Comparison of ENCODE assay signal across 1 cellular context in genomic region chr17:8080208-8080798, GRCh38.
TF ChIP-seq lines count a peak whose summit lies in the region.

No MANE protein-coding gene starts in this region.

TF ChIP-seq in H1, 55 proteins besides CTCF, POLR2A, EP300 and RAD21:
- TF ChIP-seq CREB1 (IDR thresholded peaks at IDR 0.05) = no peak
- TF ChIP-seq MAX (IDR thresholded peaks at IDR 0.05) = 0 out of 2 replicates have a peak, but pooled peaks have one; percentile 50
- TF ChIP-seq SP2 (IDR thresholded peaks at IDR 0.05; ENCODE audit: low read length) = no peak
- TF ChIP-seq CBX5 (IDR thresholded peaks at IDR 0.05; ENCODE audit: low read depth, low read length) = no peak
- TF ChIP-seq SP1 (IDR thresholded peaks at IDR 0.05; ENCODE audit: low read depth, low read length) = no peak
- TF ChIP-seq E2F6 (IDR thresholded peaks at IDR 0.05) = peak; percentile 50
